In the genomic region with DNA sequence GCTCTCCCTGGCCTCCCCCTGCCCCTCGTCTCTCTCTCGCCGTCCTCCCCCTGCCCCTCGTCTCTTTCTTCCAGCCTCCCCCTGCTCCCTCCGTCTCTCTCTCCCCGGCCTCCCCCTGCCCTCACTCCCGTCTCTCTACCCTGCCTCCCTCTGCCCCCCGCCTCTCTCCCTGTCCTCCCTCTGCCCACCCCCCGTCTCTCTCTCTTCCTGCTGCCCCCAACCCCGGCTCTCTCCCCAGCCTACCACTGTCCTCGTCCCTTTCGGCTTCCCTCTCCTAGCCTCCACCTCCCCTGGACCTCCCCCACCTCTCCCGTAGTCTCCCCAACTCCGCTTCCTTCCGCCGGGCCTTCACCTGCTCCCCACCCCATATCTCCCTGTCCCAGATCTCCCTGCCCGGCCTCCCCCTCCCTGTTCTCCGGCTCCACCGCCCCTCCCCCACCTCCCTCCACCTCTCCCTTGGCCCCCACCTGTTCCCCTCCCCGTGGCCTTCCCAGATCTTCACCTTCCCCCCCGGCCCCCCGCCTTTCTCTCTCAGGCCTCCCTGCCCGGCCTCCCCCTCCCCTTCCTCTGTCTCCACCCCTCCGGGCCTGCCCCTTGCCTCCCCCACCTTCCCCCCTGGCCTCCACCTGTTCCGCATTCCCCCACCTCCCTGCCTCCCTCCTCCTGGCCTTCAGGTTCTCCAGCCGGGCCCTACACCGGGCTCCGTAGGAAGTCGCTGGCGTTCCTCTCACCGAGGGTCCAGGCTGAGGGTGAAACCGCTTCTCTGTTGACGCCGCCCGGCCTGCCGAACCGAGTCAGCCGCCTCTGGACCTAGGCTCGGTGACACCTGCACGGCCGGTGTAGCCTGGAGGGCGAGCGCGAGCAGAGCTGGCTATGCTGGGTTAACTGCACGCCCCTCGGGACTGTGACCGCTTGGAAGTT, we compare ENCODE assay signal across 1 cellular context.
TF ChIP-seq lines count a peak whose summit lies in the region.

No MANE protein-coding gene starts in this region.

TF ChIP-seq in SK-N-SH, 30 proteins besides CTCF, POLR2A, EP300 and RAD21 (continued from another document):
- TF ChIP-seq, protein P1, sequence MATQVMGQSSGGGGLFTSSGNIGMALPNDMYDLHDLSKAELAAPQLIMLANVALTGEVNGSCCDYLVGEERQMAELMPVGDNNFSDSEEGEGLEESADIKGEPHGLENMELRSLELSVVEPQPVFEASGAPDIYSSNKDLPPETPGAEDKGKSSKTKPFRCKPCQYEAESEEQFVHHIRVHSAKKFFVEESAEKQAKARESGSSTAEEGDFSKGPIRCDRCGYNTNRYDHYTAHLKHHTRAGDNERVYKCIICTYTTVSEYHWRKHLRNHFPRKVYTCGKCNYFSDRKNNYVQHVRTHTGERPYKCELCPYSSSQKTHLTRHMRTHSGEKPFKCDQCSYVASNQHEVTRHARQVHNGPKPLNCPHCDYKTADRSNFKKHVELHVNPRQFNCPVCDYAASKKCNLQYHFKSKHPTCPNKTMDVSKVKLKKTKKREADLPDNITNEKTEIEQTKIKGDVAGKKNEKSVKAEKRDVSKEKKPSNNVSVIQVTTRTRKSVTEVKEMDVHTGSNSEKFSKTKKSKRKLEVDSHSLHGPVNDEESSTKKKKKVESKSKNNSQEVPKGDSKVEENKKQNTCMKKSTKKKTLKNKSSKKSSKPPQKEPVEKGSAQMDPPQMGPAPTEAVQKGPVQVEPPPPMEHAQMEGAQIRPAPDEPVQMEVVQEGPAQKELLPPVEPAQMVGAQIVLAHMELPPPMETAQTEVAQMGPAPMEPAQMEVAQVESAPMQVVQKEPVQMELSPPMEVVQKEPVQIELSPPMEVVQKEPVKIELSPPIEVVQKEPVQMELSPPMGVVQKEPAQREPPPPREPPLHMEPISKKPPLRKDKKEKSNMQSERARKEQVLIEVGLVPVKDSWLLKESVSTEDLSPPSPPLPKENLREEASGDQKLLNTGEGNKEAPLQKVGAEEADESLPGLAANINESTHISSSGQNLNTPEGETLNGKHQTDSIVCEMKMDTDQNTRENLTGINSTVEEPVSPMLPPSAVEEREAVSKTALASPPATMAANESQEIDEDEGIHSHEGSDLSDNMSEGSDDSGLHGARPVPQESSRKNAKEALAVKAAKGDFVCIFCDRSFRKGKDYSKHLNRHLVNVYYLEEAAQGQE (IDR thresholded peaks at IDR 0.05; ENCODE audit: low read depth, low read length) = no peak
- TF ChIP-seq MEF2A (IDR thresholded peaks at IDR 0.05; ENCODE audit: borderline replicate concordance, low read depth) = no peak
- TF ChIP-seq, protein P2, sequence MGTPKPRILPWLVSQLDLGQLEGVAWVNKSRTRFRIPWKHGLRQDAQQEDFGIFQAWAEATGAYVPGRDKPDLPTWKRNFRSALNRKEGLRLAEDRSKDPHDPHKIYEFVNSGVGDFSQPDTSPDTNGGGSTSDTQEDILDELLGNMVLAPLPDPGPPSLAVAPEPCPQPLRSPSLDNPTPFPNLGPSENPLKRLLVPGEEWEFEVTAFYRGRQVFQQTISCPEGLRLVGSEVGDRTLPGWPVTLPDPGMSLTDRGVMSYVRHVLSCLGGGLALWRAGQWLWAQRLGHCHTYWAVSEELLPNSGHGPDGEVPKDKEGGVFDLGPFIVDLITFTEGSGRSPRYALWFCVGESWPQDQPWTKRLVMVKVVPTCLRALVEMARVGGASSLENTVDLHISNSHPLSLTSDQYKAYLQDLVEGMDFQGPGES (IDR thresholded peaks at IDR 0.05; ENCODE audit: low read depth, low read length) = no peak
- TF ChIP-seq MXI1 (IDR thresholded peaks at IDR 0.05; ENCODE audit: low read depth, low read length) = no peak
- no peak for TF ChIP-seq NRF1 (IDR thresholded peaks at IDR 0.05; ENCODE audit: low read depth, low read length)
- no peak for TF ChIP-seq EZH2phosphoT487 (IDR thresholded peaks at IDR 0.05; ENCODE audit: borderline replicate concordance, low read depth)
- TF ChIP-seq FOXM1 (IDR thresholded peaks at IDR 0.05; ENCODE audit: low read depth) = no peak
- TF ChIP-seq, protein P3, sequence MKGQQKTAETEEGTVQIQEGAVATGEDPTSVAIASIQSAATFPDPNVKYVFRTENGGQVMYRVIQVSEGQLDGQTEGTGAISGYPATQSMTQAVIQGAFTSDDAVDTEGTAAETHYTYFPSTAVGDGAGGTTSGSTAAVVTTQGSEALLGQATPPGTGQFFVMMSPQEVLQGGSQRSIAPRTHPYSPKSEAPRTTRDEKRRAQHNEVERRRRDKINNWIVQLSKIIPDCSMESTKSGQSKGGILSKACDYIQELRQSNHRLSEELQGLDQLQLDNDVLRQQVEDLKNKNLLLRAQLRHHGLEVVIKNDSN (IDR thresholded peaks at IDR 0.05; ENCODE audit: borderline replicate concordance, low read depth) = no peak
